Comparison of ENCODE assay signal across 1 cellular context in the genomic region with DNA sequence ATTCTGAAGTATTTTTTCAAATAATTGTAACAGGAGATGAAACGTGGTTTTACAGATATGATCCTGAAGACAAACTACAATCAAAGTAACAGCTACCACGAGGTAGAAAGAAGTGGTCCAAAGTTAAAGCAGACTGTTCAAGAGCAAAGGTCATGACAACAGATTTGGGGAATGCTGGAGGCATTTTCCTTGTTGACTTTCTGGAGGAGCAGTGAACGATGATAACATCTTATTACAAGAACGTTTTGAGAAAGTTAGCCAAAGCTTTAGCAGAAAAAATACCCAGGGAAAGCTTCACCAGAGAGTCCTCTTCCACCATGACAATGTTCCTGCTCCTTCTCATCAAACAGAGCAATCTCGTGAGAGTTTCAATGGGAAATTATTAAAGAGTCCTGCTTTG.
TF ChIP-seq lines count a peak whose summit lies in the region.

No MANE protein-coding gene starts in this region.

TF ChIP-seq in GM12878, 131 proteins besides CTCF, POLR2A, EP300 and RAD21 (continued from another document):
- TF ChIP-seq, protein P1, sequence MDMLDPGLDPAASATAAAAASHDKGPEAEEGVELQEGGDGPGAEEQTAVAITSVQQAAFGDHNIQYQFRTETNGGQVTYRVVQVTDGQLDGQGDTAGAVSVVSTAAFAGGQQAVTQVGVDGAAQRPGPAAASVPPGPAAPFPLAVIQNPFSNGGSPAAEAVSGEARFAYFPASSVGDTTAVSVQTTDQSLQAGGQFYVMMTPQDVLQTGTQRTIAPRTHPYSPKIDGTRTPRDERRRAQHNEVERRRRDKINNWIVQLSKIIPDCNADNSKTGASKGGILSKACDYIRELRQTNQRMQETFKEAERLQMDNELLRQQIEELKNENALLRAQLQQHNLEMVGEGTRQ (IDR thresholded peaks at IDR 0.05; ENCODE audit: borderline replicate concordance, low read depth, low read length): no peak
- TF ChIP-seq GATAD2B (conservative IDR thresholded peaks at IDR 0.05; ENCODE audit: low read depth): no peak
TF ChIP-seq in GM12878: peak in this region for 0.
